In the genomic region with DNA sequence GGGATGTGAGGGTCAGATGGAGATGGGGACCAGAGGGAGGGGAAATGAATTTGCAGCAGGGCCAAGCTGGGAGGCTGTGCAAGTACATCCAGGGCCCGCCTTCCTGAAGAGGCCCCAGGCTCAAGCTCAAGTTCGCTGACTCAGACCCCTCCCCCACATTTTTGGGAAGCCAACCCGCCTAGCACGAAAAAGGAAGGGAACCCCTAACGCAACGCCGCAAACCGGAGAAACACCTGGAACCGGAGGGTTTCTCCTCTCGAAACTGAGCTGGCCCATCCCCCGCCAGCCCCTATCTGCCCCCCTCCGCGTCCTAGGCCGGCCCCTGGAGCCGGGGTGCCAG, we compare ENCODE assay signal across 1 cellular context.
TF ChIP-seq lines count a peak whose summit lies in the region.

No MANE protein-coding gene starts in this region.

TF ChIP-seq in GM23338, 12 proteins besides CTCF, POLR2A, EP300 and RAD21 (continued from another document):
- TF ChIP-seq, protein P1, sequence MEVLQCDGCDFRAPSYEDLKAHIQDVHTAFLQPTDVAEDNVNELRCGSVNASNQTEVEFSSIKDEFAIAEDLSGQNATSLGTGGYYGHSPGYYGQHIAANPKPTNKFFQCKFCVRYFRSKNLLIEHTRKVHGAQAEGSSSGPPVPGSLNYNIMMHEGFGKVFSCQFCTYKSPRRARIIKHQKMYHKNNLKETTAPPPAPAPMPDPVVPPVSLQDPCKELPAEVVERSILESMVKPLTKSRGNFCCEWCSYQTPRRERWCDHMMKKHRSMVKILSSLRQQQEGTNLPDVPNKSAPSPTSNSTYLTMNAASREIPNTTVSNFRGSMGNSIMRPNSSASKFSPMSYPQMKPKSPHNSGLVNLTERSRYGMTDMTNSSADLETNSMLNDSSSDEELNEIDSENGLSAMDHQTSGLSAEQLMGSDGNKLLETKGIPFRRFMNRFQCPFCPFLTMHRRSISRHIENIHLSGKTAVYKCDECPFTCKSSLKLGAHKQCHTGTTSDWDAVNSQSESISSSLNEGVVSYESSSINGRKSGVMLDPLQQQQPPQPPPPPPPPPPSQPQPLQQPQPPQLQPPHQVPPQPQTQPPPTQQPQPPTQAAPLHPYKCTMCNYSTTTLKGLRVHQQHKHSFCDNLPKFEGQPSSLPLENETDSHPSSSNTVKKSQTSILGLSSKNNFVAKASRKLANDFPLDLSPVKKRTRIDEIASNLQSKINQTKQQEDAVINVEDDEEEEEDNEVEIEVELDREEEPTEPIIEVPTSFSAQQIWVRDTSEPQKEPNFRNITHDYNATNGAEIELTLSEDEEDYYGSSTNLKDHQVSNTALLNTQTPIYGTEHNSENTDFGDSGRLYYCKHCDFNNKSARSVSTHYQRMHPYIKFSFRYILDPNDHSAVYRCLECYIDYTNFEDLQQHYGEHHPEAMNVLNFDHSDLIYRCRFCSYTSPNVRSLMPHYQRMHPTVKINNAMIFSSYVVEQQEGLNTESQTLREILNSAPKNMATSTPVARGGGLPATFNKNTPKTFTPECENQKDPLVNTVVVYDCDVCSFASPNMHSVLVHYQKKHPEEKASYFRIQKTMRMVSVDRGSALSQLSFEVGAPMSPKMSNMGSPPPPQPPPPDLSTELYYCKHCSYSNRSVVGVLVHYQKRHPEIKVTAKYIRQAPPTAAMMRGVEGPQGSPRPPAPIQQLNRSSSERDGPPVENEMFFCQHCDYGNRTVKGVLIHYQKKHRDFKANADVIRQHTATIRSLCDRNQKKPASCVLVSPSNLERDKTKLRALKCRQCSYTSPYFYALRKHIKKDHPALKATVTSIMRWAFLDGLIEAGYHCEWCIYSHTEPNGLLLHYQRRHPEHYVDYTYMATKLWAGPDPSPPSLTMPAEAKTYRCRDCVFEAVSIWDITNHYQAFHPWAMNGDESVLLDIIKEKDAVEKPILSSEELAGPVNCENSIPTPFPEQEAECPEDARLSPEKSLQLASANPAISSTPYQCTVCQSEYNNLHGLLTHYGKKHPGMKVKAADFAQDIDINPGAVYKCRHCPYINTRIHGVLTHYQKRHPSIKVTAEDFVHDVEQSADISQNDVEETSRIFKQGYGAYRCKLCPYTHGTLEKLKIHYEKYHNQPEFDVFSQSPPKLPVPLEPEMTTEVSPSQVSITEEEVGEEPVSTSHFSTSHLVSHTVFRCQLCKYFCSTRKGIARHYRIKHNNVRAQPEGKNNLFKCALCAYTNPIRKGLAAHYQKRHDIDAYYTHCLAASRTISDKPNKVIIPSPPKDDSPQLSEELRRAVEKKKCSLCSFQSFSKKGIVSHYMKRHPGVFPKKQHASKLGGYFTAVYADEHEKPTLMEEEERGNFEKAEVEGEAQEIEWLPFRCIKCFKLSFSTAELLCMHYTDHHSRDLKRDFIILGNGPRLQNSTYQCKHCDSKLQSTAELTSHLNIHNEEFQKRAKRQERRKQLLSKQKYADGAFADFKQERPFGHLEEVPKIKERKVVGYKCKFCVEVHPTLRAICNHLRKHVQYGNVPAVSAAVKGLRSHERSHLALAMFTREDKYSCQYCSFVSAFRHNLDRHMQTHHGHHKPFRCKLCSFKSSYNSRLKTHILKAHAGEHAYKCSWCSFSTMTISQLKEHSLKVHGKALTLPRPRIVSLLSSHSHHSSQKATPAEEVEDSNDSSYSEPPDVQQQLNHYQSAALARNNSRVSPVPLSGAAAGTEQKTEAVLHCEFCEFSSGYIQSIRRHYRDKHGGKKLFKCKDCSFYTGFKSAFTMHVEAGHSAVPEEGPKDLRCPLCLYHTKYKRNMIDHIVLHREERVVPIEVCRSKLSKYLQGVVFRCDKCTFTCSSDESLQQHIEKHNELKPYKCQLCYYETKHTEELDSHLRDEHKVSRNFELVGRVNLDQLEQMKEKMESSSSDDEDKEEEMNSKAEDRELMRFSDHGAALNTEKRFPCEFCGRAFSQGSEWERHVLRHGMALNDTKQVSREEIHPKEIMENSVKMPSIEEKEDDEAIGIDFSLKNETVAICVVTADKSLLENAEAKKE (CRISPR knock-in tag; IDR thresholded peaks at IDR 0.05), result no peak
- no peak for TF ChIP-seq ZNF331 (CRISPR knock-in tag; IDR thresholded peaks at IDR 0.05; ENCODE audit: low read depth)
- no peak for TF ChIP-seq REST (IDR thresholded peaks at IDR 0.05; ENCODE audit: unreplicated experiment)
- TF ChIP-seq STAT1 (IDR thresholded peaks at IDR 0.05; ENCODE audit: unreplicated experiment), result no peak
- TF ChIP-seq, protein P2, sequence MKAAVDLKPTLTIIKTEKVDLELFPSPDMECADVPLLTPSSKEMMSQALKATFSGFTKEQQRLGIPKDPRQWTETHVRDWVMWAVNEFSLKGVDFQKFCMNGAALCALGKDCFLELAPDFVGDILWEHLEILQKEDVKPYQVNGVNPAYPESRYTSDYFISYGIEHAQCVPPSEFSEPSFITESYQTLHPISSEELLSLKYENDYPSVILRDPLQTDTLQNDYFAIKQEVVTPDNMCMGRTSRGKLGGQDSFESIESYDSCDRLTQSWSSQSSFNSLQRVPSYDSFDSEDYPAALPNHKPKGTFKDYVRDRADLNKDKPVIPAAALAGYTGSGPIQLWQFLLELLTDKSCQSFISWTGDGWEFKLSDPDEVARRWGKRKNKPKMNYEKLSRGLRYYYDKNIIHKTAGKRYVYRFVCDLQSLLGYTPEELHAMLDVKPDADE (IDR thresholded peaks at IDR 0.05), result no peak
TF ChIP-seq in GM23338: peak in this region for 0.
